In genomic region chr10:72946963-72947362, GRCh38 we compare ENCODE assay signal across 3 cellular contexts.
TF ChIP-seq lines count a peak whose summit lies in the region.

No MANE protein-coding gene starts in this region.

TF ChIP-seq in HEK293, 187 proteins besides CTCF, POLR2A, EP300 and RAD21:
- TF ChIP-seq ZNF121 (tag by site-specific recombination; IDR thresholded peaks at IDR 0.05), result 0 out of 2 replicates have a peak, but pooled peaks have one; percentile 46
- no peak for TF ChIP-seq ZEB2 (tag by site-specific recombination; IDR thresholded peaks at IDR 0.05)
- no peak for TF ChIP-seq ZNF114 (tag by site-specific recombination; IDR thresholded peaks at IDR 0.05)

TF ChIP-seq in WTC11, 78 proteins besides CTCF, POLR2A, EP300 and RAD21:
- TF ChIP-seq ZNF121 (CRISPR knock-in tag; IDR thresholded peaks at IDR 0.05) (peak; percentile 57; the same call in 1 of the 2 replicates), TP53 (CRISPR knock-in tag; IDR thresholded peaks at IDR 0.05) (no peak), USF1 (CRISPR knock-in tag; IDR thresholded peaks at IDR 0.05) (no peak), NFE2L1 (CRISPR knock-in tag; IDR thresholded peaks at IDR 0.05) (no peak)

TF ChIP-seq in K562, 482 proteins besides CTCF, POLR2A, EP300 and RAD21:
- TF ChIP-seq ZNF121 (CRISPR knock-in tag; conservative IDR thresholded peaks at IDR 0.05), result peak; percentile 63
- no peak for TF ChIP-seq ZNF444 (CRISPR knock-in tag; IDR thresholded peaks at IDR 0.05)
